1 cellular context compared by ENCODE assay signal in the genomic region with DNA sequence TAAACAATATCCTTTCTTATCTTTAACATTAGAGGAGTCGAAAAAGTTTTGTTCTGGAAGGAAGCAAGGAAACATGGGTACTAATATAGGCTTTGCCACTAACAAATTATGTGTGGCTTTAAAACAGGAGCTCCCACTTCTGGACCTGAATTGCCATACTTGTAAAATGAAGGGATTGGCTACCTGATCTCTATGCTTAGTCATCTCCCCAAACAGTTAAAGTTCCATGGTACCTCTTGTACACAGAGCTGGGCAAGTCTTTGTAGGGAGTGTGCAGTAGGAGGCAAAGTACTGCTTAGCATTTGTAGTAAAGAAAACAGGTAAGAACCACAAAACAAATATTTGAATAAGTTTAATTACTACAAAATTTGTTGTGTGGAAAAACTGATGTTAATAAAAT.
A peak's percentile ranks its signal among the peaks of the same experiment; 100 is the strongest.
TF ChIP-seq lines count a peak whose summit lies in the region.

No MANE protein-coding gene starts in this region.

TF ChIP-seq in HepG2, 621 proteins besides CTCF, POLR2A, EP300 and RAD21 (continued from another document and continues in another):
- TF ChIP-seq, protein P1, sequence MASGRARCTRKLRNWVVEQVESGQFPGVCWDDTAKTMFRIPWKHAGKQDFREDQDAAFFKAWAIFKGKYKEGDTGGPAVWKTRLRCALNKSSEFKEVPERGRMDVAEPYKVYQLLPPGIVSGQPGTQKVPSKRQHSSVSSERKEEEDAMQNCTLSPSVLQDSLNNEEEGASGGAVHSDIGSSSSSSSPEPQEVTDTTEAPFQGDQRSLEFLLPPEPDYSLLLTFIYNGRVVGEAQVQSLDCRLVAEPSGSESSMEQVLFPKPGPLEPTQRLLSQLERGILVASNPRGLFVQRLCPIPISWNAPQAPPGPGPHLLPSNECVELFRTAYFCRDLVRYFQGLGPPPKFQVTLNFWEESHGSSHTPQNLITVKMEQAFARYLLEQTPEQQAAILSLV (CRISPR knock-in tag; IDR thresholded peaks at IDR 0.05; ENCODE audit: borderline replicate concordance), result no peak
- no peak for TF ChIP-seq ZNF883 (CRISPR knock-in tag; IDR thresholded peaks at IDR 0.05; ENCODE audit: not compliant biosample characterization)
- TF ChIP-seq CBX5 (CRISPR knock-in tag; IDR thresholded peaks at IDR 0.05; ENCODE audit: borderline replicate concordance), result no peak
- no peak for TF ChIP-seq RCOR2 (CRISPR knock-in tag; IDR thresholded peaks at IDR 0.05)
- TF ChIP-seq TBP (CRISPR knock-in tag; IDR thresholded peaks at IDR 0.05), result no peak
- TF ChIP-seq, protein P2, sequence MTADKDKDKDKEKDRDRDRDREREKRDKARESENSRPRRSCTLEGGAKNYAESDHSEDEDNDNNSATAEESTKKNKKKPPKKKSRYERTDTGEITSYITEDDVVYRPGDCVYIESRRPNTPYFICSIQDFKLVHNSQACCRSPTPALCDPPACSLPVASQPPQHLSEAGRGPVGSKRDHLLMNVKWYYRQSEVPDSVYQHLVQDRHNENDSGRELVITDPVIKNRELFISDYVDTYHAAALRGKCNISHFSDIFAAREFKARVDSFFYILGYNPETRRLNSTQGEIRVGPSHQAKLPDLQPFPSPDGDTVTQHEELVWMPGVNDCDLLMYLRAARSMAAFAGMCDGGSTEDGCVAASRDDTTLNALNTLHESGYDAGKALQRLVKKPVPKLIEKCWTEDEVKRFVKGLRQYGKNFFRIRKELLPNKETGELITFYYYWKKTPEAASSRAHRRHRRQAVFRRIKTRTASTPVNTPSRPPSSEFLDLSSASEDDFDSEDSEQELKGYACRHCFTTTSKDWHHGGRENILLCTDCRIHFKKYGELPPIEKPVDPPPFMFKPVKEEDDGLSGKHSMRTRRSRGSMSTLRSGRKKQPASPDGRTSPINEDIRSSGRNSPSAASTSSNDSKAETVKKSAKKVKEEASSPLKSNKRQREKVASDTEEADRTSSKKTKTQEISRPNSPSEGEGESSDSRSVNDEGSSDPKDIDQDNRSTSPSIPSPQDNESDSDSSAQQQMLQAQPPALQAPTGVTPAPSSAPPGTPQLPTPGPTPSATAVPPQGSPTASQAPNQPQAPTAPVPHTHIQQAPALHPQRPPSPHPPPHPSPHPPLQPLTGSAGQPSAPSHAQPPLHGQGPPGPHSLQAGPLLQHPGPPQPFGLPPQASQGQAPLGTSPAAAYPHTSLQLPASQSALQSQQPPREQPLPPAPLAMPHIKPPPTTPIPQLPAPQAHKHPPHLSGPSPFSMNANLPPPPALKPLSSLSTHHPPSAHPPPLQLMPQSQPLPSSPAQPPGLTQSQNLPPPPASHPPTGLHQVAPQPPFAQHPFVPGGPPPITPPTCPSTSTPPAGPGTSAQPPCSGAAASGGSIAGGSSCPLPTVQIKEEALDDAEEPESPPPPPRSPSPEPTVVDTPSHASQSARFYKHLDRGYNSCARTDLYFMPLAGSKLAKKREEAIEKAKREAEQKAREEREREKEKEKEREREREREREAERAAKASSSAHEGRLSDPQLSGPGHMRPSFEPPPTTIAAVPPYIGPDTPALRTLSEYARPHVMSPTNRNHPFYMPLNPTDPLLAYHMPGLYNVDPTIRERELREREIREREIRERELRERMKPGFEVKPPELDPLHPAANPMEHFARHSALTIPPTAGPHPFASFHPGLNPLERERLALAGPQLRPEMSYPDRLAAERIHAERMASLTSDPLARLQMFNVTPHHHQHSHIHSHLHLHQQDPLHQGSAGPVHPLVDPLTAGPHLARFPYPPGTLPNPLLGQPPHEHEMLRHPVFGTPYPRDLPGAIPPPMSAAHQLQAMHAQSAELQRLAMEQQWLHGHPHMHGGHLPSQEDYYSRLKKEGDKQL (CRISPR knock-in tag; IDR thresholded peaks at IDR 0.05; ENCODE audit: low read depth), result no peak
- TF ChIP-seq, protein P3, sequence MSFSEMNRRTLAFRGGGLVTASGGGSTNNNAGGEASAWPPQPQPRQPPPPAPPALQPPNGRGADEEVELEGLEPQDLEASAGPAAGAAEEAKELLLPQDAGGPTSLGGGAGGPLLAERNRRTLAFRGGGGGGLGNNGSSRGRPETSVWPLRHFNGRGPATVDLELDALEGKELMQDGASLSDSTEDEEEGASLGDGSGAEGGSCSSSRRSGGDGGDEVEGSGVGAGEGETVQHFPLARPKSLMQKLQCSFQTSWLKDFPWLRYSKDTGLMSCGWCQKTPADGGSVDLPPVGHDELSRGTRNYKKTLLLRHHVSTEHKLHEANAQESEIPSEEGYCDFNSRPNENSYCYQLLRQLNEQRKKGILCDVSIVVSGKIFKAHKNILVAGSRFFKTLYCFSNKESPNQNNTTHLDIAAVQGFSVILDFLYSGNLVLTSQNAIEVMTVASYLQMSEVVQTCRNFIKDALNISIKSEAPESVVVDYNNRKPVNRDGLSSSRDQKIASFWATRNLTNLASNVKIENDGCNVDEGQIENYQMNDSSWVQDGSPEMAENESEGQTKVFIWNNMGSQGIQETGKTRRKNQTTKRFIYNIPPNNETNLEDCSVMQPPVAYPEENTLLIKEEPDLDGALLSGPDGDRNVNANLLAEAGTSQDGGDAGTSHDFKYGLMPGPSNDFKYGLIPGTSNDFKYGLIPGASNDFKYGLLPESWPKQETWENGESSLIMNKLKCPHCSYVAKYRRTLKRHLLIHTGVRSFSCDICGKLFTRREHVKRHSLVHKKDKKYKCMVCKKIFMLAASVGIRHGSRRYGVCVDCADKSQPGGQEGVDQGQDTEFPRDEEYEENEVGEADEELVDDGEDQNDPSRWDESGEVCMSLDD (CRISPR knock-in tag; IDR thresholded peaks at IDR 0.05; ENCODE audit: borderline replicate concordance), result no peak
- no peak for TF ChIP-seq MED13 (CRISPR knock-in tag; IDR thresholded peaks at IDR 0.05)
- no peak for TF ChIP-seq SKI (IDR thresholded peaks at IDR 0.05; ENCODE audit: partially characterized antibody)
- no peak for TF ChIP-seq ZNF354B (CRISPR knock-in tag; IDR thresholded peaks at IDR 0.05)
- TF ChIP-seq, protein P4, sequence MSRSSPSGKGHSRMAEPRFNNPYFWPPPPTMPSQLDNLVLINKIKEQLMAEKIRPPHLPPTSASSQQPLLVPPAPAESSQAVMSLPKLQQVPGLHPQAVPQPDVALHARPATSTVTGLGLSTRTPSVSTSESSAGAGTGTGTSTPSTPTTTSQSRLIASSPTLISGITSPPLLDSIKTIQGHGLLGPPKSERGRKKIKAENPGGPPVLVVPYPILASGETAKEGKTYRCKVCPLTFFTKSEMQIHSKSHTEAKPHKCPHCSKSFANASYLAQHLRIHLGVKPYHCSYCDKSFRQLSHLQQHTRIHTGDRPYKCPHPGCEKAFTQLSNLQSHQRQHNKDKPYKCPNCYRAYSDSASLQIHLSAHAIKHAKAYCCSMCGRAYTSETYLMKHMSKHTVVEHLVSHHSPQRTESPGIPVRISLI (CRISPR knock-in tag; IDR thresholded peaks at IDR 0.05; ENCODE audit: borderline replicate concordance), result no peak
- TF ChIP-seq, protein P5, sequence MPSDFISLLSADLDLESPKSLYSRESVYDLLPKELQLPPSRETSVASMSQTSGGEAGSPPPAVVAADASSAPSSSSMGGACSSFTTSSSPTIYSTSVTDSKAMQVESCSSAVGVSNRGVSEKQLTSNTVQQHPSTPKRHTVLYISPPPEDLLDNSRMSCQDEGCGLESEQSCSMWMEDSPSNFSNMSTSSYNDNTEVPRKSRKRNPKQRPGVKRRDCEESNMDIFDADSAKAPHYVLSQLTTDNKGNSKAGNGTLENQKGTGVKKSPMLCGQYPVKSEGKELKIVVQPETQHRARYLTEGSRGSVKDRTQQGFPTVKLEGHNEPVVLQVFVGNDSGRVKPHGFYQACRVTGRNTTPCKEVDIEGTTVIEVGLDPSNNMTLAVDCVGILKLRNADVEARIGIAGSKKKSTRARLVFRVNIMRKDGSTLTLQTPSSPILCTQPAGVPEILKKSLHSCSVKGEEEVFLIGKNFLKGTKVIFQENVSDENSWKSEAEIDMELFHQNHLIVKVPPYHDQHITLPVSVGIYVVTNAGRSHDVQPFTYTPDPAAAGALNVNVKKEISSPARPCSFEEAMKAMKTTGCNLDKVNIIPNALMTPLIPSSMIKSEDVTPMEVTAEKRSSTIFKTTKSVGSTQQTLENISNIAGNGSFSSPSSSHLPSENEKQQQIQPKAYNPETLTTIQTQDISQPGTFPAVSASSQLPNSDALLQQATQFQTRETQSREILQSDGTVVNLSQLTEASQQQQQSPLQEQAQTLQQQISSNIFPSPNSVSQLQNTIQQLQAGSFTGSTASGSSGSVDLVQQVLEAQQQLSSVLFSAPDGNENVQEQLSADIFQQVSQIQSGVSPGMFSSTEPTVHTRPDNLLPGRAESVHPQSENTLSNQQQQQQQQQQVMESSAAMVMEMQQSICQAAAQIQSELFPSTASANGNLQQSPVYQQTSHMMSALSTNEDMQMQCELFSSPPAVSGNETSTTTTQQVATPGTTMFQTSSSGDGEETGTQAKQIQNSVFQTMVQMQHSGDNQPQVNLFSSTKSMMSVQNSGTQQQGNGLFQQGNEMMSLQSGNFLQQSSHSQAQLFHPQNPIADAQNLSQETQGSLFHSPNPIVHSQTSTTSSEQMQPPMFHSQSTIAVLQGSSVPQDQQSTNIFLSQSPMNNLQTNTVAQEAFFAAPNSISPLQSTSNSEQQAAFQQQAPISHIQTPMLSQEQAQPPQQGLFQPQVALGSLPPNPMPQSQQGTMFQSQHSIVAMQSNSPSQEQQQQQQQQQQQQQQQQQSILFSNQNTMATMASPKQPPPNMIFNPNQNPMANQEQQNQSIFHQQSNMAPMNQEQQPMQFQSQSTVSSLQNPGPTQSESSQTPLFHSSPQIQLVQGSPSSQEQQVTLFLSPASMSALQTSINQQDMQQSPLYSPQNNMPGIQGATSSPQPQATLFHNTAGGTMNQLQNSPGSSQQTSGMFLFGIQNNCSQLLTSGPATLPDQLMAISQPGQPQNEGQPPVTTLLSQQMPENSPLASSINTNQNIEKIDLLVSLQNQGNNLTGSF (CRISPR knock-in tag; IDR thresholded peaks at IDR 0.05), result no peak
- TF ChIP-seq MBD4 (IDR thresholded peaks at IDR 0.05; ENCODE audit: borderline replicate concordance, low read length), result no peak
- TF ChIP-seq SP2 (CRISPR knock-in tag; IDR thresholded peaks at IDR 0.05), result no peak
- no peak for TF ChIP-seq SRY (CRISPR knock-in tag; IDR thresholded peaks at IDR 0.05)
- no peak for TF ChIP-seq ZNF777 (CRISPR knock-in tag; IDR thresholded peaks at IDR 0.05)
- no peak for TF ChIP-seq JUNB (CRISPR knock-in tag; IDR thresholded peaks at IDR 0.05; ENCODE audit: borderline replicate concordance)
- TF ChIP-seq ZNF292 (CRISPR knock-in tag; IDR thresholded peaks at IDR 0.05; ENCODE audit: borderline replicate concordance, low read depth), result no peak
- TF ChIP-seq, protein P6, sequence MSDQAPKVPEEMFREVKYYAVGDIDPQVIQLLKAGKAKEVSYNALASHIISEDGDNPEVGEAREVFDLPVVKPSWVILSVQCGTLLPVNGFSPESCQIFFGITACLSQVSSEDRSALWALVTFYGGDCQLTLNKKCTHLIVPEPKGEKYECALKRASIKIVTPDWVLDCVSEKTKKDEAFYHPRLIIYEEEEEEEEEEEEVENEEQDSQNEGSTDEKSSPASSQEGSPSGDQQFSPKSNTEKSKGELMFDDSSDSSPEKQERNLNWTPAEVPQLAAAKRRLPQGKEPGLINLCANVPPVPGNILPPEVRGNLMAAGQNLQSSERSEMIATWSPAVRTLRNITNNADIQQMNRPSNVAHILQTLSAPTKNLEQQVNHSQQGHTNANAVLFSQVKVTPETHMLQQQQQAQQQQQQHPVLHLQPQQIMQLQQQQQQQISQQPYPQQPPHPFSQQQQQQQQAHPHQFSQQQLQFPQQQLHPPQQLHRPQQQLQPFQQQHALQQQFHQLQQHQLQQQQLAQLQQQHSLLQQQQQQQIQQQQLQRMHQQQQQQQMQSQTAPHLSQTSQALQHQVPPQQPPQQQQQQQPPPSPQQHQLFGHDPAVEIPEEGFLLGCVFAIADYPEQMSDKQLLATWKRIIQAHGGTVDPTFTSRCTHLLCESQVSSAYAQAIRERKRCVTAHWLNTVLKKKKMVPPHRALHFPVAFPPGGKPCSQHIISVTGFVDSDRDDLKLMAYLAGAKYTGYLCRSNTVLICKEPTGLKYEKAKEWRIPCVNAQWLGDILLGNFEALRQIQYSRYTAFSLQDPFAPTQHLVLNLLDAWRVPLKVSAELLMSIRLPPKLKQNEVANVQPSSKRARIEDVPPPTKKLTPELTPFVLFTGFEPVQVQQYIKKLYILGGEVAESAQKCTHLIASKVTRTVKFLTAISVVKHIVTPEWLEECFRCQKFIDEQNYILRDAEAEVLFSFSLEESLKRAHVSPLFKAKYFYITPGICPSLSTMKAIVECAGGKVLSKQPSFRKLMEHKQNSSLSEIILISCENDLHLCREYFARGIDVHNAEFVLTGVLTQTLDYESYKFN (CRISPR knock-in tag; conservative IDR thresholded peaks at IDR 0.05), result 0 out of 2 replicates have a peak, but pooled peaks have one; percentile 14
- TF ChIP-seq, protein P7, sequence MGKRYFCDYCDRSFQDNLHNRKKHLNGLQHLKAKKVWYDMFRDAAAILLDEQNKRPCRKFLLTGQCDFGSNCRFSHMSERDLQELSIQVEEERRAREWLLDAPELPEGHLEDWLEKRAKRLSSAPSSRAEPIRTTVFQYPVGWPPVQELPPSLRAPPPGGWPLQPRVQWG (CRISPR knock-in tag; IDR thresholded peaks at IDR 0.05; ENCODE audit: borderline replicate concordance, low read depth), result no peak
- TF ChIP-seq, protein P8, sequence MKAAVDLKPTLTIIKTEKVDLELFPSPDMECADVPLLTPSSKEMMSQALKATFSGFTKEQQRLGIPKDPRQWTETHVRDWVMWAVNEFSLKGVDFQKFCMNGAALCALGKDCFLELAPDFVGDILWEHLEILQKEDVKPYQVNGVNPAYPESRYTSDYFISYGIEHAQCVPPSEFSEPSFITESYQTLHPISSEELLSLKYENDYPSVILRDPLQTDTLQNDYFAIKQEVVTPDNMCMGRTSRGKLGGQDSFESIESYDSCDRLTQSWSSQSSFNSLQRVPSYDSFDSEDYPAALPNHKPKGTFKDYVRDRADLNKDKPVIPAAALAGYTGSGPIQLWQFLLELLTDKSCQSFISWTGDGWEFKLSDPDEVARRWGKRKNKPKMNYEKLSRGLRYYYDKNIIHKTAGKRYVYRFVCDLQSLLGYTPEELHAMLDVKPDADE (CRISPR knock-in tag; IDR thresholded peaks at IDR 0.05), result no peak
- TF ChIP-seq, protein P9, sequence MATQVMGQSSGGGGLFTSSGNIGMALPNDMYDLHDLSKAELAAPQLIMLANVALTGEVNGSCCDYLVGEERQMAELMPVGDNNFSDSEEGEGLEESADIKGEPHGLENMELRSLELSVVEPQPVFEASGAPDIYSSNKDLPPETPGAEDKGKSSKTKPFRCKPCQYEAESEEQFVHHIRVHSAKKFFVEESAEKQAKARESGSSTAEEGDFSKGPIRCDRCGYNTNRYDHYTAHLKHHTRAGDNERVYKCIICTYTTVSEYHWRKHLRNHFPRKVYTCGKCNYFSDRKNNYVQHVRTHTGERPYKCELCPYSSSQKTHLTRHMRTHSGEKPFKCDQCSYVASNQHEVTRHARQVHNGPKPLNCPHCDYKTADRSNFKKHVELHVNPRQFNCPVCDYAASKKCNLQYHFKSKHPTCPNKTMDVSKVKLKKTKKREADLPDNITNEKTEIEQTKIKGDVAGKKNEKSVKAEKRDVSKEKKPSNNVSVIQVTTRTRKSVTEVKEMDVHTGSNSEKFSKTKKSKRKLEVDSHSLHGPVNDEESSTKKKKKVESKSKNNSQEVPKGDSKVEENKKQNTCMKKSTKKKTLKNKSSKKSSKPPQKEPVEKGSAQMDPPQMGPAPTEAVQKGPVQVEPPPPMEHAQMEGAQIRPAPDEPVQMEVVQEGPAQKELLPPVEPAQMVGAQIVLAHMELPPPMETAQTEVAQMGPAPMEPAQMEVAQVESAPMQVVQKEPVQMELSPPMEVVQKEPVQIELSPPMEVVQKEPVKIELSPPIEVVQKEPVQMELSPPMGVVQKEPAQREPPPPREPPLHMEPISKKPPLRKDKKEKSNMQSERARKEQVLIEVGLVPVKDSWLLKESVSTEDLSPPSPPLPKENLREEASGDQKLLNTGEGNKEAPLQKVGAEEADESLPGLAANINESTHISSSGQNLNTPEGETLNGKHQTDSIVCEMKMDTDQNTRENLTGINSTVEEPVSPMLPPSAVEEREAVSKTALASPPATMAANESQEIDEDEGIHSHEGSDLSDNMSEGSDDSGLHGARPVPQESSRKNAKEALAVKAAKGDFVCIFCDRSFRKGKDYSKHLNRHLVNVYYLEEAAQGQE (IDR thresholded peaks at IDR 0.05; ENCODE audit: borderline replicate concordance in 1 of 2, low read depth in 1 of 2, low read length in 2 of 2), result no peak
- peak; percentile 86 for TF ChIP-seq ZNF644 (CRISPR knock-in tag; IDR thresholded peaks at IDR 0.05; ENCODE audit: low read depth)
- TF ChIP-seq ZNF556 (CRISPR knock-in tag; IDR thresholded peaks at IDR 0.05; ENCODE audit: borderline replicate concordance), result no peak
- no peak for TF ChIP-seq FLYWCH1 (CRISPR knock-in tag; IDR thresholded peaks at IDR 0.05)
